ENCODE assay signal across 8 cellular contexts in genomic region chrX:129932792-129933321, GRCh38. TPM values are rescaled to one million over a fixed set of nuclear protein-coding genes. Genes with fewer than 3 reads are reported as not detected.
DNase-seq lines count a peak whose midpoint lies in the region; ATAC-seq lines count a peak whose summit lies in the region.

No MANE protein-coding gene starts in this region.

- H3K9me3 ChIP-seq in iPS-18c (ENCODE audit: control insufficient read depth, insufficient read depth, low read length) = peaks cover 13% of the 10 kb centered on the region

- ATAC-seq in HG03039 (IDR thresholded peaks at IDR 0.05; ENCODE audit: unreplicated experiment) = peak; percentile 15
- ATAC-seq in stimulated activated memory B cell treated with anti-CD40 and anti-IgM and Interleukin-4, amounts not matched to agents 10 μg/mL and 1 μg/mL and 100 μg/mL, for 72 hours = peak; percentile 1

- H3K27ac Mint-ChIP-seq in activated T-helper 1 cell treated with anti-CD3 and anti-CD28 coated beads, Interleukin-12 subunit alpha, Interleukin-12 subunit beta, Interleukin-2, Interleukin-4 antibody, amounts not matched to agents 30 ng/mL and 10 ng/mL and 1 ng/mL, durations not matched to agents 14 hours and 24 hours and 36 hours = no peak overlapping the region
- peak overlapping the region; percentile 44 for H3K27ac Mint-ChIP-seq in stimulated activated memory B cell treated with anti-CD40 and anti-IgM and Interleukin-4, amounts not matched to agents 10 μg/mL and 1 μg/mL and 100 μg/mL, for 72 hours

- H3K36me3 Mint-ChIP-seq in activated T-helper 1 cell treated with anti-CD3 and anti-CD28 coated beads, Interleukin-12 subunit alpha, Interleukin-12 subunit beta, Interleukin-2, Interleukin-4 antibody, amounts not matched to agents 30 ng/mL and 10 ng/mL and 1 ng/mL, durations not matched to agents 14 hours and 24 hours and 36 hours (ENCODE audit: low read depth) = peaks cover 4% of the 10 kb centered on the region
- H3K36me3 Mint-ChIP-seq in stimulated activated memory B cell treated with anti-CD40 and anti-IgM and Interleukin-4, amounts not matched to agents 10 μg/mL and 1 μg/mL and 100 μg/mL, for 72 hours = peaks cover 5% of the 10 kb centered on the region

- peak; percentile 2 to 25 for DNase-seq in NCI-H526 (lab: John Stamatoyannopoulos, UW)
- DNase-seq in NCI-H526 treated with DMSO at 0.1 percent for 48 hours (lab: John Stamatoyannopoulos, UW) = no peak
- DNase-seq in activated T-helper 1 cell treated with anti-CD3 and anti-CD28 coated beads, Interleukin-12 subunit alpha, Interleukin-12 subunit beta, Interleukin-2, Interleukin-4 antibody, amounts not matched to agents 30 ng/mL and 10 ng/mL and 1 ng/mL, durations not matched to agents 14 hours and 24 hours and 36 hours (ENCODE audit: low spot score) = no peak
- DNase-seq in amniotic stem cell (lab: John Stamatoyannopoulos, UW) = no peak
- DNase-seq in foreskin melanocyte = no peak

- intact Hi-C loops in activated T-helper 1 cell treated with anti-CD3 and anti-CD28 coated beads, Interleukin-12 subunit alpha, Interleukin-12 subunit beta, Interleukin-2, Interleukin-4 antibody, amounts not matched to agents 30 ng/mL and 10 ng/mL and 1 ng/mL, durations not matched to agents 14 hours and 24 hours and 36 hours (cut with micrococcal nuclease) = loop anchor here (1.0 to 5.0 kb wide), 3 partner anchors 24 to 331 kb away; partner anchors contain the start of gene BCORL1

- peak overlapping the region; percentile 38; the same call in 1 of the 2 replicates for H3K4me3 ChIP-seq in iPS-18c (ENCODE audit: insufficient read depth, low read depth, low read length)

- H3K27me3 Mint-ChIP-seq in activated T-helper 1 cell treated with anti-CD3 and anti-CD28 coated beads, Interleukin-12 subunit alpha, Interleukin-12 subunit beta, Interleukin-2, Interleukin-4 antibody, amounts not matched to agents 30 ng/mL and 10 ng/mL and 1 ng/mL, durations not matched to agents 14 hours and 24 hours and 36 hours (ENCODE audit: insufficient read depth) = peaks cover 18% of the 10 kb centered on the region
- no peaks in the 10 kb centered on the region for H3K27me3 Mint-ChIP-seq in stimulated activated memory B cell treated with anti-CD40 and anti-IgM and Interleukin-4, amounts not matched to agents 10 μg/mL and 1 μg/mL and 100 μg/mL, for 72 hours

- peaks cover 5% of the 10 kb centered on the region for H3K4me1 Mint-ChIP-seq in activated T-helper 1 cell treated with anti-CD3 and anti-CD28 coated beads, Interleukin-12 subunit alpha, Interleukin-12 subunit beta, Interleukin-2, Interleukin-4 antibody, amounts not matched to agents 30 ng/mL and 10 ng/mL and 1 ng/mL, durations not matched to agents 14 hours and 24 hours and 36 hours (ENCODE audit: low read depth)
- H3K4me1 Mint-ChIP-seq in stimulated activated memory B cell treated with anti-CD40 and anti-IgM and Interleukin-4, amounts not matched to agents 10 μg/mL and 1 μg/mL and 100 μg/mL, for 72 hours = peaks cover 12% of the 10 kb centered on the region

- H3K4me3 Mint-ChIP-seq in activated T-helper 1 cell treated with anti-CD3 and anti-CD28 coated beads, Interleukin-12 subunit alpha, Interleukin-12 subunit beta, Interleukin-2, Interleukin-4 antibody, amounts not matched to agents 30 ng/mL and 10 ng/mL and 1 ng/mL, durations not matched to agents 14 hours and 24 hours and 36 hours = peak overlapping the region; percentile 53
- H3K4me3 Mint-ChIP-seq in stimulated activated memory B cell treated with anti-CD40 and anti-IgM and Interleukin-4, amounts not matched to agents 10 μg/mL and 1 μg/mL and 100 μg/mL, for 72 hours = peak overlapping the region; percentile 80

- no peaks in the 10 kb centered on the region for H3K9me3 Mint-ChIP-seq in activated T-helper 1 cell treated with anti-CD3 and anti-CD28 coated beads, Interleukin-12 subunit alpha, Interleukin-12 subunit beta, Interleukin-2, Interleukin-4 antibody, amounts not matched to agents 30 ng/mL and 10 ng/mL and 1 ng/mL, durations not matched to agents 14 hours and 24 hours and 36 hours
- no peaks in the 10 kb centered on the region for H3K9me3 Mint-ChIP-seq in stimulated activated memory B cell treated with anti-CD40 and anti-IgM and Interleukin-4, amounts not matched to agents 10 μg/mL and 1 μg/mL and 100 μg/mL, for 72 hours

RNA-seq across cellular contexts. Expression of gene UTP14A, which starts 26.9 kb away (rescaled TPM):
- total RNA-seq in activated T-helper 1 cell treated with anti-CD3 and anti-CD28 coated beads, Interleukin-12 subunit alpha, Interleukin-12 subunit beta, Interleukin-2, Interleukin-4 antibody, amounts not matched to agents 30 ng/mL and 10 ng/mL and 1 ng/mL, durations not matched to agents 14 hours and 24 hours and 36 hours = 59.3 and 62.4 TPM in 2 replicates

RNA-seq across cellular contexts. Expression of gene BCORL1, which starts 49.6 kb away (rescaled TPM):
- 8.8 and 9.3 TPM in 2 replicates for total RNA-seq in activated T-helper 1 cell treated with anti-CD3 and anti-CD28 coated beads, Interleukin-12 subunit alpha, Interleukin-12 subunit beta, Interleukin-2, Interleukin-4 antibody, amounts not matched to agents 30 ng/mL and 10 ng/mL and 1 ng/mL, durations not matched to agents 14 hours and 24 hours and 36 hours

Comparison
In these comparisons a context has a peak if more than half of its experiments do, and no peak if none do; other contexts are left out.
1. DNase-seq: peak in NCI-H526 (2 of 2); none in NCI-H526 treated with DMSO at 0.1 percent for 48 hours (single experiment), activated T-helper 1 cell treated with anti-CD3 and anti-CD28 coated beads, Interleukin-12 subunit alpha, Interleukin-12 subunit beta, Interleukin-2, Interleukin-4 antibody, amounts not matched to agents 30 ng/mL and 10 ng/mL and 1 ng/mL, durations not matched to agents 14 hours and 24 hours and 36 hours (single experiment), amniotic stem cell (single experiment) and foreskin melanocyte (single experiment).